In the genomic region with DNA sequence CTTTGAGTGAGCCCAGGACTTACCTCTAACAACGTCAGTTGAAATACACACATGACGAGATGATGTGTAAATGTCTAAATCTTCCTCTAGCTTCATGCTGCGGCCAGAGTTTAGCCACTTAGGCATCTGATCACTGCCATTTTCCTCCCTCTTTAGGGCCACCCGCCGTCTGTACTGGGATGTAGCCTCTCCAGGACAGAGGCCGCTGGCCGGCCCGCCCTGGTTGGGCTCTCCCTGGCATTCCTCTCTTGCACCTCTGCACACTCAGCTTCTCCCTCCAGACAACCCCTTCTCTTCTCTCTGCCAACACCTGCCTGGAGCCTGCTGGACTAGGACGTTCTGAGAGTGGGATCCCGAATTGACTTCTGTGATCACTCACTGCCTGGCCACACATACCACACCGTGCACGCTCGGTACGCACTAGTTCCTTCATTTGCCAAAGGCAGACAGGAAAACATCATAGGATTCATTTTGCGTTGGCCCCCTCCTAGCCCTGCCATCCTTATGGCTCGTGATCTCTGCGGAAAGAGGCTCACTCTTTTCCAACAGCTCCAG, we compare ENCODE assay signal across 15 cellular contexts. TPM values are rescaled to one million over a fixed set of nuclear protein-coding genes. Genes with fewer than 3 reads are reported as not detected.
DNase-seq lines count a peak whose midpoint lies in the region; TF ChIP-seq lines count a peak whose summit lies in the region.
"Had no signal": no experiment of that assay in that cellular context is flagged by ENCODE, and none has a peak within 500 bp of the region (broad histone marks: within the 10 kb centered on the region; RNA-seq: fewer than 3 reads in every experiment).

No MANE protein-coding gene starts in this region.

- no peak overlapping the region for H4K8ac ChIP-seq in H9 (replicated peaks; ENCODE audit: insufficient read length, low read depth, low read length)

- H2AK5ac ChIP-seq in H9 (ENCODE audit: insufficient read length, low read length): no peak overlapping the region

- peaks cover 2 to 5% of the 10 kb centered on the region in 2 experiments; a peak in 2 of 4 replicates for H3K4me1 Mint-ChIP-seq in H9

- no peak overlapping the region for H2AFZ ChIP-seq in H9 (ENCODE audit: low read length)

- no CpG with 5 or more reads among the region's 17 CpGs for WGBS in H9 (ENCODE audit: extremely low coverage, insufficient read length, low lambda C conversion rate)

- H3K4me3 ChIP-seq in BLaER1 (no peak overlapping the region), ascending aorta (no peak overlapping the region)
- no peak overlapping the region for H3K4me3 ChIP-seq in BLaER1 treated with 17β-estradiol and CSF1 and Interleukin-3, amounts not matched to agents 10 nM and 100 nM

- no peak overlapping the region for H3K23ac ChIP-seq in H9 (ENCODE audit: insufficient read length, low read depth, low read length)

- H3K9me3 Mint-ChIP-seq in H9: no peaks in the 10 kb centered on the region; a peak in 2 of 5 replicates
- H3K9me3 Mint-ChIP-seq: CD4-positive, alpha-beta T cell had no signal

- no peaks in the 10 kb centered on the region for H3K23me2 ChIP-seq in H9 (ENCODE audit: insufficient read length, low read depth, low read length, poor library complexity, severe bottlenecking)

- H2BK12ac ChIP-seq in H9 (ENCODE audit: insufficient read length, low read depth, low read length): no peak overlapping the region

- H3K18ac ChIP-seq in H9 (ENCODE audit: insufficient read length, low read depth, low read length): no peak overlapping the region

- no peaks in the 10 kb centered on the region for H3K79me1 ChIP-seq in H9 (ENCODE audit: insufficient read depth, low read depth, low read length, poor library complexity, severe bottlenecking)

- no peaks in the 10 kb centered on the region for H4K20me1 ChIP-seq in BLaER1
- H4K20me1 ChIP-seq in BLaER1 treated with 17β-estradiol and CSF1 and Interleukin-3, amounts not matched to agents 10 nM and 100 nM: no peaks in the 10 kb centered on the region
- no peaks in the 10 kb centered on the region for H4K20me1 ChIP-seq in H9 (ENCODE audit: control insufficient read depth, insufficient read depth, insufficient read length)

- H3K4me1 ChIP-seq in BLaER1 (peaks cover 67% of the 10 kb centered on the region), H9 (ENCODE audit: insufficient read depth, low read length) (no peaks in the 10 kb centered on the region), ascending aorta (peaks cover 7 to 8% of the 10 kb centered on the region in 2 donors)
- H3K4me1 ChIP-seq in BLaER1 treated with 17β-estradiol and CSF1 and Interleukin-3, amounts not matched to agents 10 nM and 100 nM: peaks cover 51 to 71% (median 64%) of the 10 kb centered on the region in 10 experiments

- H3K27ac Mint-ChIP-seq in H9: peak overlapping the region in 1 of 3 experiments; percentile 12; a peak in 1 of 7 replicates
- H3K27ac Mint-ChIP-seq: CD4-positive, alpha-beta T cell had no signal

- H2BK5ac ChIP-seq in H9 (ENCODE audit: insufficient read length, low read length): no peak overlapping the region

- H3K4me2 ChIP-seq in BLaER1 (peak overlapping the region; percentile 42), H9 (ENCODE audit: insufficient read depth, insufficient read length, low read length) (no peak overlapping the region)
- peak overlapping the region; percentile 41 to 95 (median 91) for H3K4me2 ChIP-seq in BLaER1 treated with 17β-estradiol and CSF1 and Interleukin-3, amounts not matched to agents 10 nM and 100 nM

- H3K56ac ChIP-seq in H9 (ENCODE audit: insufficient read length, low read depth, low read length): no peak overlapping the region

- H3K4me3 Mint-ChIP-seq in H9: no peak overlapping the region
- H3K4me3 Mint-ChIP-seq: CD4-positive, alpha-beta T cell; CD8-positive, alpha-beta memory T cell had no signal

- H4K5ac ChIP-seq in H9 (ENCODE audit: insufficient read length, low read depth, low read length): no peak overlapping the region

- no peak overlapping the region for H3K4ac ChIP-seq in H9 (ENCODE audit: low read depth, low read length)

- no peaks in the 10 kb centered on the region for H3K27me3 ChIP-seq in BLaER1
- H3K27me3 ChIP-seq in BLaER1 treated with 17β-estradiol and CSF1 and Interleukin-3, amounts not matched to agents 10 nM and 100 nM: no peaks in the 10 kb centered on the region
- no peaks in the 10 kb centered on the region for H3K27me3 ChIP-seq in H9 (ENCODE audit: insufficient read depth, low read length)
- H3K27me3 ChIP-seq in ascending aorta: no peaks in the 10 kb centered on the region

- peak; percentile 14 for DNase-seq in H9
- peak; percentile 47 for DNase-seq in posterior vena cava (ENCODE audit: low spot score)
- no peak for DNase-seq in NAMALWA (ENCODE audit: low spot score)
- DNase-seq in ascending aorta (ENCODE audit: low spot score in 2 of 2): no peak
- DNase-seq: CD4-positive, alpha-beta T cell; CD8-positive, alpha-beta memory T cell; DMS53; DMS79 treated with DMSO at 0.1 percent for 48 hours; GF-D8; GOT3 had no signal

- intact Hi-C loops in posterior vena cava (cut with DNase I): loop anchor here in 1 of 2 donors (5.0 kb wide), 1 partner anchor 88 kb away; no protein-coding TSS in a partner anchor
- intact Hi-C loops in ascending aorta (cut with DNase I): loop anchor here (5.0 kb wide), 1 partner anchor 42 kb away; no protein-coding TSS in a partner anchor

- no peak overlapping the region for H2BK120ac ChIP-seq in H9 (ENCODE audit: low read depth, low read length, poor library complexity, severe bottlenecking)

- no peak overlapping the region for H2BK20ac ChIP-seq in H9 (ENCODE audit: low read depth, low read length, poor library complexity, severe bottlenecking)

- TF ChIP-seq CTCF in H9 (conservative IDR thresholded peaks at IDR 0.05): no peak
- TF ChIP-seq CTCF in ascending aorta (IDR thresholded peaks at IDR 0.05): no peak

- H3K36me3 ChIP-seq in BLaER1: no peaks in the 10 kb centered on the region
- H3K36me3 ChIP-seq in BLaER1 treated with 17β-estradiol and CSF1 and Interleukin-3, amounts not matched to agents 10 nM and 100 nM: no peaks in the 10 kb centered on the region
- H3K36me3 ChIP-seq in ascending aorta: no peaks in the 10 kb centered on the region

- peaks cover 58% of the 10 kb centered on the region for H3K27me3 Mint-ChIP-seq in H9 (ENCODE audit: low read depth)

- H3K36me3 Mint-ChIP-seq in H9 (ENCODE audit: insufficient read depth in 1 of 3, low read depth in 3 of 3): no peaks in the 10 kb centered on the region; a peak in 2 of 7 replicates
- H3K36me3 Mint-ChIP-seq: CD8-positive, alpha-beta memory T cell had no signal

- H4K91ac ChIP-seq in H9 (ENCODE audit: insufficient read length, low read depth, low read length): no peak overlapping the region

- no peaks in the 10 kb centered on the region for H3K79me2 ChIP-seq in H9 (ENCODE audit: insufficient read depth, low read length)

- no peak overlapping the region for H3T11ph ChIP-seq in H9 (ENCODE audit: low read length)

- H3K9me3 ChIP-seq in BLaER1 (no peaks in the 10 kb centered on the region; the same call in 1 of the 2 replicates), H9 (ENCODE audit: control insufficient read depth, low read depth, low read length) (no peaks in the 10 kb centered on the region), ascending aorta (no peaks in the 10 kb centered on the region)
- peaks cover 0 to 9% (median 0%) of the 10 kb centered on the region in 11 experiments; a peak in 1 of 22 replicates for H3K9me3 ChIP-seq in BLaER1 treated with 17β-estradiol and CSF1 and Interleukin-3, amounts not matched to agents 10 nM and 100 nM (replicated peaks in 1 of 11)

- H2BK15ac ChIP-seq in H9 (ENCODE audit: low read depth, low read length): no peak overlapping the region

- H3K27ac ChIP-seq in BLaER1 (no peak overlapping the region), H9 (ENCODE audit: insufficient read length, low read depth, low read length) (no peak overlapping the region), ascending aorta (no peak overlapping the region)
- H3K27ac ChIP-seq in BLaER1 treated with 17β-estradiol and CSF1 and Interleukin-3, amounts not matched to agents 10 nM and 100 nM: peak overlapping the region in 5 of 11 experiments; percentile 9 to 89 (median 85); a peak in 3 of 22 replicates

- H3K9ac ChIP-seq in BLaER1 (no peak overlapping the region), H9 (ENCODE audit: extremely low read depth, insufficient read length, low read length) (no peak overlapping the region)
- no peak overlapping the region for H3K9ac ChIP-seq in BLaER1 treated with 17β-estradiol and CSF1 and Interleukin-3, amounts not matched to agents 10 nM and 100 nM

- no peak overlapping the region for H3K14ac ChIP-seq in H9 (ENCODE audit: insufficient read depth, low read length)

RNA-seq across cellular contexts. Expression of a gene that starts 33.6 kb away (rescaled TPM):
- total RNA-seq in H9 (2021): 3.0 and 3.3 TPM in 2 replicates
- 1 to 10 TPM in 1 of 2 donors, under 1 TPM in 1; 0.76 to 4.0 TPM for total RNA-seq in posterior vena cava
- not detected for total RNA-seq in ascending aorta
- total RNA-seq: A172, Daoy, G401 had no signal

Comparison
In these comparisons a context has a peak if more than half of its experiments do, and no peak if none do; other contexts are left out.
1. DNase-seq: peak in H9 (single experiment) and posterior vena cava (single experiment); none in NAMALWA (single experiment) and ascending aorta (0 of 2).